In the genomic region with DNA sequence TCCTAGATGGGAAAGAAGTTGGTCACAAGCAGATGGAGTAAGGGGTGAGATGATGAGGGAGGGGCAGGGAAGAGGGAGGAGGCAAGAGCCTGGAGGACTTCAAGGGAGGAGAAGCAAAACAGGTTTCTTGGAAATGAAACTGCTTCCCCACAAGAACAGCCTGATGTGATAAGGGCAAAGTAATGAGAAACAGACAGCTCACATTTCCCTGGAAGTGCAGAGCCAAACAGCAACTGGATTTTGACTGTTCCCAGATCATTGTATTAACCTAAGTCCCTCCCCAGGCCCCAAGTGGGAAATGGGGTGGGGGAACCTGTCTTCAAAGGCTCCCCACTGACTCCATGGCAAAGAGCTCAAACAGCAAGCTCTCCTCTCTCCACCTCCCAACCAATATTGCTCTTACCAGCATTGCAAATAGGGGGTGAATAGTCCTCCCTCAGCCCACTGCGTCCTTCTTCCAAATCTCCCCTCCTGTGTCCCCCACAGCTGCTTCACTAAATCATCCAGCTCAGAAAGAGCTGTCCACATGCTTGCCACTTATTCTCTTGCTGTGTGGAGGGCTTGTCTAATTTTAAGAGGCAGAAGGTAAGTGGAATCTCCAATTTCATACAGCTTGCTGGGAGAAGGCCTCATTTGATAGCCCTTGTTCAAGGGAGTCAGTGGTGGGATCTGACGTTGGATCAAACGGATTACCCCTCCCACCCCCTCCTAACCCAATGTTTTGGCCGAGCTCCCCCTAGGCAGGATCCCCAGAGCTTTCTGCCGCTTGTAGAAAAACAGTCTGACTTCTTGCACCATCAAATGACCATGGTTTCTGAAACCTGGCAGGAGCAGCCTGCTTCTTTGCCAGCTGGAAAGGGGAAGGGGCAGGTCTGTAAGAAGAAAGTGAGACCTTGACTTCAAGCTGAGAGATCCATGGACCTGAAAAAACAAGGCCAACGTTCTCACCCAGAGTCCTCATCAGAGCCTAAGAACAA, we compare ENCODE assay signal across 13 cellular contexts. TPM values are rescaled to one million over a fixed set of nuclear protein-coding genes. Genes with fewer than 3 reads are reported as not detected.
DNase-seq lines count a peak whose midpoint lies in the region; ATAC-seq and TF ChIP-seq lines count a peak whose summit lies in the region.
"Had no signal": no experiment of that assay in that cellular context is flagged by ENCODE, and none has a peak within 500 bp of the region (broad histone marks: within the 10 kb centered on the region; RNA-seq: fewer than 3 reads in every experiment).

No MANE protein-coding gene starts in this region.

- DNase-seq in GM23338 (ENCODE audit: low spot score) (no peak), left ventricle myocardium superior (peak; percentile 76), psoas muscle (peak; percentile 75 to 77), HCEC 1CT (no peak)
- DNase-seq in activated CD8-positive, alpha-beta memory T cell treated with anti-CD3 and anti-CD28 coated beads for 24 hours, result no peak
- DNase-seq: activated CD8-positive, alpha-beta memory T cell treated with anti-CD3 and anti-CD28 coated beads, Interleukin-2, amount 10 ng/mL, durations not matched to agents 7 days and 5 days; NCI-H69 had no signal

- no peak overlapping the region for H3K4me3 Mint-ChIP-seq in GM23338
- no peak overlapping the region for H3K4me3 Mint-ChIP-seq in activated T-helper 17 cell treated with anti-CD3 and anti-CD28 coated beads, Interleukin-2, amount 50 U/mL, for 72 hours
- H3K4me3 Mint-ChIP-seq: activated CD8-positive, alpha-beta memory T cell treated with anti-CD3 and anti-CD28 coated beads, Interleukin-2, amount 10 ng/mL, durations not matched to agents 7 days and 5 days; activated naive CD8-positive, alpha-beta T cell had no signal

- ATAC-seq in GM23338, result no peak
- peak; percentile 24 for ATAC-seq in activated T-helper 17 cell treated with anti-CD3 and anti-CD28 coated beads, Interleukin-2, amount 50 U/mL, for 72 hours (replicated peaks)
- peak; percentile 84 for ATAC-seq in left ventricle myocardium superior
- ATAC-seq in psoas muscle, result peak in 1 of 4 donors; percentile 63
- ATAC-seq in HG03378 (IDR thresholded peaks at IDR 0.05; ENCODE audit: unreplicated experiment), result no peak
- no peak for ATAC-seq in GM19324 (IDR thresholded peaks at IDR 0.05; ENCODE audit: low FRiP score, unreplicated experiment)
- ATAC-seq: activated CD8-positive, alpha-beta memory T cell treated with anti-CD3 and anti-CD28 coated beads, Interleukin-2, amount 10 ng/mL, durations not matched to agents 7 days and 5 days had no signal

- H3K9me3 ChIP-seq in psoas muscle, result no peaks in the 10 kb centered on the region

- H3K27me3 ChIP-seq in GM23338 (ENCODE audit: insufficient read depth) (no peaks in the 10 kb centered on the region), psoas muscle (ENCODE audit: insufficient read depth in 3 of 3, low read length in 2 of 3) (no peaks in the 10 kb centered on the region)

- H3K9me2 ChIP-seq in GM23338 (ENCODE audit: insufficient read depth), result no peaks in the 10 kb centered on the region

- no peaks in the 10 kb centered on the region for H3K79me2 ChIP-seq in GM23338 (replicated peaks; ENCODE audit: insufficient read depth)

- H3K36me3 ChIP-seq in GM23338 (ENCODE audit: insufficient read depth) (no peaks in the 10 kb centered on the region), psoas muscle (ENCODE audit: insufficient read depth in 1 of 2, low read depth in 1 of 2) (no peaks in the 10 kb centered on the region)

- no peaks in the 10 kb centered on the region; the same call in 2 of the 3 replicates for H3K9me3 Mint-ChIP-seq in GM23338
- H3K9me3 Mint-ChIP-seq in activated T-helper 17 cell treated with anti-CD3 and anti-CD28 coated beads, Interleukin-2, amount 50 U/mL, for 72 hours, result no peaks in the 10 kb centered on the region

- H3K27ac Mint-ChIP-seq in GM23338, result no peak overlapping the region
- H3K27ac Mint-ChIP-seq in activated T-helper 17 cell treated with anti-CD3 and anti-CD28 coated beads, Interleukin-2, amount 50 U/mL, for 72 hours, result peak overlapping the region; percentile 45
- H3K27ac Mint-ChIP-seq: activated CD8-positive, alpha-beta memory T cell treated with anti-CD3 and anti-CD28 coated beads, Interleukin-2, amount 10 ng/mL, durations not matched to agents 7 days and 5 days; activated naive CD8-positive, alpha-beta T cell had no signal

- H3K4me2 ChIP-seq in GM23338, result no peak overlapping the region; the same call in 1 of the 2 replicates

- H3K4me3 ChIP-seq in GM23338 (no peak overlapping the region), psoas muscle (no peak overlapping the region)

- H3K36me3 Mint-ChIP-seq in GM23338 (ENCODE audit: low read depth), result no peaks in the 10 kb centered on the region
- H3K36me3 Mint-ChIP-seq in activated T-helper 17 cell treated with anti-CD3 and anti-CD28 coated beads, Interleukin-2, amount 50 U/mL, for 72 hours (ENCODE audit: low read depth), result no peaks in the 10 kb centered on the region
- H3K36me3 Mint-ChIP-seq: activated CD8-positive, alpha-beta memory T cell treated with anti-CD3 and anti-CD28 coated beads, Interleukin-2, amount 10 ng/mL, durations not matched to agents 7 days and 5 days; activated naive CD8-positive, alpha-beta T cell had no signal

- no peak for TF ChIP-seq CTCF in GM23338 (conservative IDR thresholded peaks at IDR 0.05; ENCODE audit: low read depth in 2 of 2)
- TF ChIP-seq CTCF in psoas muscle (IDR thresholded peaks at IDR 0.05), result no peak

- H3K4me1 Mint-ChIP-seq in GM23338, result peaks cover 26% of the 10 kb centered on the region
- H3K4me1 Mint-ChIP-seq in activated T-helper 17 cell treated with anti-CD3 and anti-CD28 coated beads, Interleukin-2, amount 50 U/mL, for 72 hours, result peaks cover 16% of the 10 kb centered on the region

- WGBS in psoas muscle, 3 donors, result 16 to 23% (median 19%) methylated on average over 6 of the region's 6 CpGs

- H4K20me1 ChIP-seq in GM23338 (replicated peaks; ENCODE audit: insufficient read depth), result no peaks in the 10 kb centered on the region

- H3F3A ChIP-seq in GM23338 (replicated peaks; ENCODE audit: low read depth), result no peaks in the 10 kb centered on the region

- peaks cover 4% of the 10 kb centered on the region for H3K27me3 Mint-ChIP-seq in GM23338 (ENCODE audit: insufficient read depth, low read depth, poor library complexity)
- peaks cover 21% of the 10 kb centered on the region for H3K27me3 Mint-ChIP-seq in activated T-helper 17 cell treated with anti-CD3 and anti-CD28 coated beads, Interleukin-2, amount 50 U/mL, for 72 hours

- H3K27ac ChIP-seq in GM23338 (ENCODE audit: low read depth) (no peak overlapping the region), psoas muscle (no peak overlapping the region)
- H3K27ac ChIP-seq: RWPE1 had no signal

- H3K4me1 ChIP-seq in GM23338 (ENCODE audit: insufficient read depth), result peaks cover 4% of the 10 kb centered on the region; the same call in 1 of the 2 replicates
- H3K4me1 ChIP-seq in psoas muscle, result no peaks in the 10 kb centered on the region

- intact Hi-C loops in left ventricle myocardium superior (cut with micrococcal nuclease) (no loop called here), psoas muscle (cut with DNase I) (no loop called here)

- H2AFZ ChIP-seq in GM23338, result peak overlapping the region; percentile 32; the same call in 1 of the 2 replicates

TF ChIP-seq in GM23338, 12 proteins besides CTCF, POLR2A, EP300 and RAD21 (continues in another document):
- TF ChIP-seq ZNF331 (CRISPR knock-in tag; IDR thresholded peaks at IDR 0.05; ENCODE audit: low read depth) (no peak), CREB1 (CRISPR knock-in tag; IDR thresholded peaks at IDR 0.05; ENCODE audit: low read depth) (no peak)
- TF ChIP-seq, protein P1, sequence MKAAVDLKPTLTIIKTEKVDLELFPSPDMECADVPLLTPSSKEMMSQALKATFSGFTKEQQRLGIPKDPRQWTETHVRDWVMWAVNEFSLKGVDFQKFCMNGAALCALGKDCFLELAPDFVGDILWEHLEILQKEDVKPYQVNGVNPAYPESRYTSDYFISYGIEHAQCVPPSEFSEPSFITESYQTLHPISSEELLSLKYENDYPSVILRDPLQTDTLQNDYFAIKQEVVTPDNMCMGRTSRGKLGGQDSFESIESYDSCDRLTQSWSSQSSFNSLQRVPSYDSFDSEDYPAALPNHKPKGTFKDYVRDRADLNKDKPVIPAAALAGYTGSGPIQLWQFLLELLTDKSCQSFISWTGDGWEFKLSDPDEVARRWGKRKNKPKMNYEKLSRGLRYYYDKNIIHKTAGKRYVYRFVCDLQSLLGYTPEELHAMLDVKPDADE (IDR thresholded peaks at IDR 0.05), result no peak

RNA-seq across cellular contexts. Expression of a gene that starts 56.3 kb away (rescaled TPM):
- total RNA-seq in GM23338 (2014; rRNA removed; shearing (Covaris generic)), result not detected in 2 replicates
- polyA plus RNA-seq in GM23338 (2016; fragmentation: Nextera tagmentation; extraction: Ambion mirVana), result not detected in 2 replicates
- total RNA-seq in activated T-helper 17 cell treated with anti-CD3 and anti-CD28 coated beads, Interleukin-2, amount 50 U/mL, for 72 hours, result not detected
- total RNA-seq in left ventricle myocardium superior, result not detected
- total RNA-seq in psoas muscle, result not detected
- not detected for polyA plus RNA-seq in psoas muscle
- total RNA-seq: activated CD8-positive, alpha-beta memory T cell treated with anti-CD3 and anti-CD28 coated beads, Interleukin-2, amount 10 ng/mL, durations not matched to agents 7 days and 5 days had no signal
- polyA plus RNA-seq: keratinocyte had no signal

Comparison
In these comparisons a context has a peak if more than half of its experiments do, and no peak if none do; other contexts are left out.
1. ATAC-seq: peak in activated T-helper 17 cell treated with anti-CD3 and anti-CD28 coated beads, Interleukin-2, amount 50 U/mL, for 72 hours (single experiment) and left ventricle myocardium superior (single experiment); none in GM23338 (single experiment), HG03378 (single experiment) and GM19324 (single experiment).
2. DNase-seq: peak in left ventricle myocardium superior (single experiment) and psoas muscle (2 of 2); none in GM23338 (single experiment), activated CD8-positive, alpha-beta memory T cell treated with anti-CD3 and anti-CD28 coated beads for 24 hours (single experiment) and HCEC 1CT (single experiment).